ENCODE assay signal across 13 cellular contexts in the genomic region with DNA sequence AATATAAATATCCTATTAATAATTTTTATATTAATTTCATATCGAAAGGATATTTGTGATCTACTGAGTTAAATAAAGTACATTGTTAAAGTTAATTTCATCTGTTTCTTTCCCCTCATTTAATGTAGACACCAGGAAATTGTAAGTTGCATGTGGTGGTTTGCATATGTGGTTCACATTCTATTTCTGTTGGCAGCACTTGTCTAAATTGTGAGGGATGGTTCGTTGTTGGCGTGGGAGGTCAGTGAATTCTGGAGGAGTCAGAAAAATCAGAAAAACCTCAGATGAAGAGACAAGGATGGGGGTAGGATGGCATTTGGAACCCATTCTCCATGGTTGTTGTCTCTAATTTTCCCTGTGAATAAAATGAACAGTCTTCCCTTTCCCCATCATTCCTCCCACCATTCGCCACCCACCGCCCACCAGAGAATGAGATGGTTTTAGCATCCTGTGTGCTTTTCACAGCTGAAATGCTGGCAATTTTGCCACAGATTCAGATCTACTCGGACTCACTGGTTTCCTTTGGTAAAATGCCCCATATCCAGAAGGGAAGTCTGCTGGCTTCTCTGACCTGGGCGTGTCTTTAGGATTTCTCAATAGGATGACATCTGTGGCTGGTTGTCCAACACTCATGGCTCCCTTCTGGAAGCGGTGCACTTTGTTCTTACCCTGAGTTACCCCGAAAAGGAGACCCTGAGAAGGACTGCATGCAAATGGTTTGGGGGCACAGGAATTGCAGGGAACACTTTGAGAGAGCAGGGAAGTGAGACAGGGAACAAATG. TPM values are rescaled to one million over a fixed set of nuclear protein-coding genes. Genes with fewer than 3 reads are reported as not detected.
DNase-seq lines count a peak whose midpoint lies in the region; ATAC-seq and TF ChIP-seq lines count a peak whose summit lies in the region.
"Had no signal": no experiment of that assay in that cellular context is flagged by ENCODE, and none has a peak within 500 bp of the region (broad histone marks: within the 10 kb centered on the region; RNA-seq: fewer than 3 reads in every experiment).

No MANE protein-coding gene starts in this region.

- no peaks in the 10 kb centered on the region for H3K27me3 ChIP-seq in uterus
- H3K27me3 ChIP-seq in mesenchymal stem cell (ENCODE audit: control insufficient read depth in 1 of 2, insufficient read depth in 1 of 2, low read length in 2 of 2): peaks cover 0 to 34% of the 10 kb centered on the region in 2 experiments

- no peak overlapping the region for H2BK120ac ChIP-seq in mesenchymal stem cell (ENCODE audit: low read depth, low read length)

- DNase-seq in Right ventricle myocardium inferior (ENCODE audit: missing footprints) (no peak), cardiac septum (ENCODE audit: low spot score) (no peak), dermis microvascular lymphatic vessel endothelial cell (ENCODE audit: low read depth in 2 of 2) (peak; percentile 24 to 64), lung microvascular endothelial cell (ENCODE audit: low read depth in 2 of 2) (peak; percentile 41 to 56), uterus (no peak), medulla oblongata (ENCODE audit: extremely low spot score) (no peak), mesenchymal stem cell (no peak)
- DNase-seq: naive thymus-derived CD4-positive, alpha-beta T cell; trophoblast cell had no signal

- WGBS in mesenchymal stem cell: 93% methylated on average over 8 of the region's 9 CpGs

- no peak overlapping the region for H3K4ac ChIP-seq in mesenchymal stem cell (ENCODE audit: low read depth in 1 of 2, low read length in 2 of 2)

- no peak overlapping the region for H3K18ac ChIP-seq in mesenchymal stem cell (ENCODE audit: low read depth in 1 of 2, low read length in 2 of 2)

- H3K9me3 ChIP-seq in uterus (no peaks in the 10 kb centered on the region), mesenchymal stem cell (ENCODE audit: control insufficient read depth, low read length) (no peaks in the 10 kb centered on the region)
- H3K9me3 ChIP-seq: A549 had no signal

- no peaks in the 10 kb centered on the region for H3K4me1 ChIP-seq in uterus
- H3K4me1 ChIP-seq in mesenchymal stem cell (ENCODE audit: control insufficient read depth, insufficient read depth, low read depth, low read length): peaks cover 7% of the 10 kb centered on the region

- no peak overlapping the region for H2AFZ ChIP-seq in mesenchymal stem cell (ENCODE audit: low read depth, low read length)

- TF ChIP-seq POLR2A in uterus (IDR thresholded peaks at IDR 0.05) (no peak), GM18505 (IDR thresholded peaks at IDR 0.05; ENCODE audit: borderline replicate concordance, extremely low read depth, insufficient read depth, insufficient read length) (no peak)

- H4K91ac ChIP-seq in mesenchymal stem cell (ENCODE audit: low read length): no peak overlapping the region

- intact Hi-C loops in Right ventricle myocardium inferior (cut with DNase I): loop anchor here (5.0 kb wide), 1 partner anchor 66 kb away; a partner anchor contains a TSS
- intact Hi-C loops in cardiac septum (cut with DNase I): loop anchor here (5.0 kb wide), 2 partner anchors 66 to 254 kb away; a partner anchor contains a TSS
- intact Hi-C loops in uterus (cut with DNase I; ENCODE audit: low total_unique reads): no loop called here

- no peak overlapping the region for H3K9ac ChIP-seq in mesenchymal stem cell (ENCODE audit: low read length)

- no peak overlapping the region for H3K23ac ChIP-seq in mesenchymal stem cell (ENCODE audit: low read length in 2 of 2)

- no peak overlapping the region for H2BK15ac ChIP-seq in mesenchymal stem cell (ENCODE audit: low read depth, poor library complexity, severe bottlenecking)

- H4K8ac ChIP-seq in mesenchymal stem cell (ENCODE audit: low read length): no peak overlapping the region

- H3K4me3 ChIP-seq in uterus (no peak overlapping the region), mesenchymal stem cell (ENCODE audit: insufficient read depth in 1 of 2, low read depth in 1 of 2, low read length in 2 of 2) (no peak overlapping the region)
- H3K4me3 ChIP-seq: A549 had no signal

- no peak overlapping the region for H2BK5ac ChIP-seq in mesenchymal stem cell (ENCODE audit: low read depth, low read length, poor library complexity, severe bottlenecking)

- H3K27ac ChIP-seq in uterus: peak overlapping the region; percentile 36 to 75
- no peak overlapping the region for H3K27ac ChIP-seq in mesenchymal stem cell (ENCODE audit: low read length, poor library complexity, severe bottlenecking)
- H3K27ac ChIP-seq: A549 had no signal

- ATAC-seq in Right ventricle myocardium inferior: peak; percentile 32
- no peak for ATAC-seq in GM18505 (IDR thresholded peaks at IDR 0.05; ENCODE audit: unreplicated experiment)
- ATAC-seq: A549 had no signal

- no peaks in the 10 kb centered on the region for H3K79me1 ChIP-seq in mesenchymal stem cell (replicated peaks; ENCODE audit: low read length, poor library complexity, severe bottlenecking)

- H3K14ac ChIP-seq in mesenchymal stem cell (ENCODE audit: low read length in 2 of 2): no peak overlapping the region

- no peak overlapping the region for H2BK12ac ChIP-seq in mesenchymal stem cell (ENCODE audit: low read length in 2 of 2)

- H3K4me2 ChIP-seq in mesenchymal stem cell (ENCODE audit: low read length, poor library complexity, severe bottlenecking): no peak overlapping the region
- H3K4me2 ChIP-seq: A549 had no signal

- H3K36me3 ChIP-seq in uterus (no peaks in the 10 kb centered on the region), mesenchymal stem cell (ENCODE audit: control insufficient read depth in 1 of 2, insufficient read depth in 2 of 2, low read depth in 1 of 2, low read length in 2 of 2) (no peaks in the 10 kb centered on the region)

- no peak overlapping the region for H2AK5ac ChIP-seq in mesenchymal stem cell (ENCODE audit: low read length, severe bottlenecking)

- no peak for TF ChIP-seq CTCF in uterus (IDR thresholded peaks at IDR 0.05)

RNA-seq across cellular contexts. Expression of a gene that starts 52.3 kb away (rescaled TPM):
- total RNA-seq in Right ventricle myocardium inferior (3.6 TPM), cardiac septum (5.0 TPM), dermis microvascular lymphatic vessel endothelial cell (under 0.01 TPM in 1 of 2 replicates, not detected in the other), lung microvascular endothelial cell (not detected in 2 replicates), uterus (10 to 100 TPM in 2 of 4 donors, 1 to 10 TPM in 2; 2.3 to 23.7 (median 14.0) TPM)
- 0.03 TPM for polyA plus RNA-seq in mesenchymal stem cell (2013, experiment 1 of 2)
- 0.04 TPM for polyA plus RNA-seq in mesenchymal stem cell (2013, experiment 2 of 2)
- total RNA-seq: activated CD8-positive, alpha-beta memory T cell treated with anti-CD3 and anti-CD28 coated beads for 36 hours; LHCN-M2; naive thymus-derived CD4-positive, alpha-beta T cell had no signal
- polyA plus RNA-seq: naive thymus-derived CD4-positive, alpha-beta T cell had no signal

Comparison
In these comparisons a context has a peak if more than half of its experiments do, and no peak if none do; other contexts are left out.
1. DNase-seq: peak in dermis microvascular lymphatic vessel endothelial cell (2 of 2) and lung microvascular endothelial cell (2 of 2); none in Right ventricle myocardium inferior (single experiment), cardiac septum (single experiment), uterus (0 of 2), medulla oblongata (single experiment) and mesenchymal stem cell (single experiment).